In genomic region chr11:112221263-112221835, GRCh38 we compare ENCODE assay signal across 27 cellular contexts. TPM values are rescaled to one million over a fixed set of nuclear protein-coding genes. Genes with fewer than 3 reads are reported as not detected.
DNase-seq lines count a peak whose midpoint lies in the region; ATAC-seq and TF ChIP-seq lines count a peak whose summit lies in the region.
"Had no signal": no experiment of that assay in that cellular context is flagged by ENCODE, and none has a peak within 500 bp of the region (broad histone marks: within the 10 kb centered on the region; RNA-seq: fewer than 3 reads in every experiment).

No MANE protein-coding gene starts in this region.

- H3K27ac ChIP-seq in DND-41 (ENCODE audit: low read length): no peak overlapping the region
- peak overlapping the region; percentile 49 for H3K27ac ChIP-seq in epithelial cell of prostate
- H3K27ac ChIP-seq in muscle layer of duodenum (ENCODE audit: low read length): peak overlapping the region; percentile 19
- H3K27ac ChIP-seq in hepatocyte: no peak overlapping the region
- H3K27ac ChIP-seq: spleen had no signal

- WGBS in hepatocyte (ENCODE audit: low lambda C conversion rate, missing lambda C conversion rate): 53% methylated on average over 3 of the region's 3 CpGs

- no peaks in the 10 kb centered on the region for H4K20me1 ChIP-seq in DND-41 (ENCODE audit: insufficient read depth, low read length)
- no peaks in the 10 kb centered on the region for H4K20me1 ChIP-seq in hepatocyte (ENCODE audit: insufficient read depth, poor library complexity, severe bottlenecking)

- H3K4me3 ChIP-seq in DND-41 (ENCODE audit: low read depth in 1 of 2, low read length in 2 of 2): no peak overlapping the region
- no peak overlapping the region for H3K4me3 ChIP-seq in muscle layer of duodenum (ENCODE audit: low read depth in 1 of 2, low read length in 2 of 2)
- H3K4me3 ChIP-seq in hepatocyte: no peak overlapping the region
- H3K4me3 ChIP-seq: K562, spleen had no signal

- no peak overlapping the region for H3K9ac ChIP-seq in DND-41 (ENCODE audit: low read depth, low read length)

- peaks cover 12% of the 10 kb centered on the region for H3K4me1 ChIP-seq in DND-41 (ENCODE audit: insufficient read depth, low read length)
- no peaks in the 10 kb centered on the region for H3K4me1 ChIP-seq in muscle layer of duodenum (ENCODE audit: control insufficient read depth in 1 of 2, insufficient read depth in 2 of 2, low read length in 2 of 2)
- H3K4me1 ChIP-seq in hepatocyte (ENCODE audit: insufficient read depth): peaks cover 6% of the 10 kb centered on the region

- no peak for TF ChIP-seq CTCF in DND-41 (IDR thresholded peaks at IDR 0.05; ENCODE audit: borderline replicate concordance, extremely low read depth, low read length, poor library complexity, severe bottlenecking)
- TF ChIP-seq CTCF in glutamatergic neuron (IDR thresholded peaks at IDR 0.05; ENCODE audit: partially characterized antibody, unreplicated experiment): no peak
- no peak for TF ChIP-seq CTCF in hepatocyte (IDR thresholded peaks at IDR 0.05; ENCODE audit: poor library complexity)

- H2AFZ ChIP-seq in DND-41 (ENCODE audit: low read depth, low read length) (peak overlapping the region; percentile 36; the same call in 1 of the 2 replicates), hepatocyte (no peak overlapping the region)

- H3K27me3 Mint-ChIP-seq in glutamatergic neuron (ENCODE audit: unreplicated experiment): peaks cover 4% of the 10 kb centered on the region
- H3K27me3 Mint-ChIP-seq: activated T-cell treated with anti-CD3 and anti-CD28 coated beads, Interleukin-2, amount 50 U/mL, for 24 hours; CD4-positive, CD25-positive, alpha-beta regulatory T cell had no signal

- no peak for ATAC-seq in DND-41 (ENCODE audit: insufficient read depth, low read depth)
- ATAC-seq in HG03039 (IDR thresholded peaks at IDR 0.05; ENCODE audit: unreplicated experiment): no peak
- ATAC-seq: activated CD4-positive, CD25-positive, alpha-beta regulatory T cell treated with anti-CD3 and anti-CD28 coated beads, Interleukin-2, amount 50 U/mL, for 24 hours; activated CD8-positive, alpha-beta T cell treated with anti-CD3 and anti-CD28 coated beads, Interleukin-2, amount 10 ng/mL, durations not matched to agents 7 days and 5 days; K562 had no signal

- H3K4me2 ChIP-seq in DND-41 (ENCODE audit: insufficient read depth, low read length) (no peak overlapping the region), hepatocyte (no peak overlapping the region)

- H3K27me3 ChIP-seq in DND-41 (ENCODE audit: insufficient read depth, low read length, poor library complexity) (no peaks in the 10 kb centered on the region), muscle layer of duodenum (ENCODE audit: low read depth, low read length) (no peaks in the 10 kb centered on the region), hepatocyte (no peaks in the 10 kb centered on the region)
- H3K27me3 ChIP-seq: spleen had no signal

- DNase-seq in DND-41 (no peak), NCI-H774 (lab: John Stamatoyannopoulos, UW) (peak; percentile 10), epithelial cell of prostate (ENCODE audit: low read depth, low spot score) (no peak), cardiac septum (ENCODE audit: low spot score) (no peak), glutamatergic neuron (no peak), hepatocyte (ENCODE audit: low spot score) (no peak)
- DNase-seq: activated CD8-positive, alpha-beta T cell treated with anti-CD3 and anti-CD28 coated beads, Interleukin-2, amount 10 ng/mL, durations not matched to agents 7 days and 5 days; activated naive CD4-positive, alpha-beta T cell treated with anti-CD3 and anti-CD28 coated beads for 36 hours; activated T-cell treated with anti-CD3 and anti-CD28 coated beads, Interleukin-2, amount 50 U/mL, for 24 hours; anterior cingulate cortex; CD4-positive, CD25-positive, alpha-beta regulatory T cell; hypothalamus; islet precursor cell; NCI-H2107; NCI-H526 treated with DMSO at 0.1 percent for 48 hours; nephron progenitor cell; OCI-M1; spleen; stimulated activated CD4-positive, alpha-beta T cell treated with anti-CD3 and anti-CD28 coated beads, Interleukin-4, amount 100 ng/mL, for 4 hours; substantia nigra; T1000 had no signal

- no peak overlapping the region for H3K27ac Mint-ChIP-seq in glutamatergic neuron (ENCODE audit: unreplicated experiment)
- H3K27ac Mint-ChIP-seq: activated CD8-positive, alpha-beta T cell treated with anti-CD3 and anti-CD28 coated beads, Interleukin-2, amount 10 ng/mL, durations not matched to agents 7 days and 5 days; activated naive CD4-positive, alpha-beta T cell treated with anti-CD3 and anti-CD28 coated beads for 36 hours; activated T-cell treated with anti-CD3 and anti-CD28 coated beads, Interleukin-2, amount 50 U/mL, for 24 hours; nephron progenitor cell; progenitor cell of endocrine pancreas had no signal

- H3K36me3 ChIP-seq in DND-41 (ENCODE audit: insufficient read depth, low read length): no peaks in the 10 kb centered on the region; the same call in 1 of the 2 replicates
- H3K36me3 ChIP-seq in muscle layer of duodenum (ENCODE audit: control insufficient read depth in 1 of 2, insufficient read depth in 2 of 2, low read length in 2 of 2): peaks cover 0 to 5% of the 10 kb centered on the region in 2 donors
- no peaks in the 10 kb centered on the region for H3K36me3 ChIP-seq in hepatocyte (replicated peaks; ENCODE audit: insufficient read depth, low read depth)
- H3K36me3 ChIP-seq: spleen had no signal

- H3K4me3 Mint-ChIP-seq in glutamatergic neuron (ENCODE audit: unreplicated experiment): no peak overlapping the region
- H3K4me3 Mint-ChIP-seq: activated CD8-positive, alpha-beta T cell treated with anti-CD3 and anti-CD28 coated beads, Interleukin-2, amount 10 ng/mL, durations not matched to agents 7 days and 5 days; activated naive CD4-positive, alpha-beta T cell treated with anti-CD3 and anti-CD28 coated beads for 36 hours; activated T-cell treated with anti-CD3 and anti-CD28 coated beads, Interleukin-2, amount 50 U/mL, for 24 hours; CD4-positive, CD25-positive, alpha-beta regulatory T cell; nephron progenitor cell had no signal

- no peaks in the 10 kb centered on the region for H3K36me3 Mint-ChIP-seq in glutamatergic neuron (ENCODE audit: unreplicated experiment)
- H3K36me3 Mint-ChIP-seq: CD4-positive, CD25-positive, alpha-beta regulatory T cell had no signal

- no peaks in the 10 kb centered on the region for H3K9me2 ChIP-seq in hepatocyte (replicated peaks; ENCODE audit: insufficient read depth)

- no peaks in the 10 kb centered on the region for H3K9me3 ChIP-seq in DND-41 (ENCODE audit: insufficient read depth, low read length, severe bottlenecking)
- no peaks in the 10 kb centered on the region for H3K9me3 ChIP-seq in muscle layer of duodenum (ENCODE audit: control insufficient read depth in 1 of 2, low read length in 2 of 2)
- H3K9me3 ChIP-seq in hepatocyte (ENCODE audit: low read depth): no peaks in the 10 kb centered on the region
- H3K9me3 ChIP-seq: spleen had no signal

- H3K9me3 Mint-ChIP-seq in glutamatergic neuron (ENCODE audit: unreplicated experiment): no peaks in the 10 kb centered on the region
- H3K9me3 Mint-ChIP-seq: activated naive CD4-positive, alpha-beta T cell treated with anti-CD3 and anti-CD28 coated beads for 36 hours; activated T-cell treated with anti-CD3 and anti-CD28 coated beads, Interleukin-2, amount 50 U/mL, for 24 hours; CD4-positive, CD25-positive, alpha-beta regulatory T cell had no signal

- H3K4me1 Mint-ChIP-seq in glutamatergic neuron (ENCODE audit: low read depth, unreplicated experiment): no peaks in the 10 kb centered on the region

- H3K79me2 ChIP-seq in DND-41 (ENCODE audit: insufficient read depth, low read length) (0 out of 2 replicates have a peak, but pooled peaks cover 3% of the 10 kb centered on the region), hepatocyte (no peaks in the 10 kb centered on the region)

- intact Hi-C loops in cardiac septum (cut with DNase I): no loop called here

RNA-seq across cellular contexts. Expression of gene PTS, which starts 4.9 kb away (rescaled TPM):
- total RNA-seq in cardiac septum (33.0 TPM), glutamatergic neuron (ENCODE audit: unreplicated experiment) (47.7 TPM), hepatocyte (37.5 and 44.3 TPM in 2 replicates)
- polyA plus RNA-seq in hepatocyte: 81.7 and 84.6 TPM in 2 replicates

RNA-seq across cellular contexts. Expression of gene PLET1, which starts 39.3 kb away (rescaled TPM):
- not detected for total RNA-seq in cardiac septum
- not detected for total RNA-seq in glutamatergic neuron (ENCODE audit: unreplicated experiment)
- total RNA-seq in hepatocyte: not detected in 2 replicates
- polyA plus RNA-seq in hepatocyte: 0.34 TPM in 1 of 2 replicates, not detected in the other
- total RNA-seq: activated CD8-positive, alpha-beta T cell treated with anti-CD3 and anti-CD28 coated beads, Interleukin-2, amount 10 ng/mL, durations not matched to agents 7 days and 5 days; activated naive CD4-positive, alpha-beta T cell treated with anti-CD3 and anti-CD28 coated beads for 36 hours; CD4-positive, CD25-positive, alpha-beta regulatory T cell; K562; progenitor cell of endocrine pancreas; spleen had no signal
- polyA plus RNA-seq: AG04450; CD4-positive, CD25-positive, alpha-beta regulatory T cell; K562; spleen had no signal

RNA-seq across cellular contexts. Expression of gene BCO2, which starts 46.0 kb away (rescaled TPM):
- total RNA-seq in cardiac septum (67.8 TPM), glutamatergic neuron (ENCODE audit: unreplicated experiment) (2.6 TPM), hepatocyte (23.9 and 30.8 TPM in 2 replicates)
- 39.1 and 64.5 TPM in 2 replicates for polyA plus RNA-seq in hepatocyte
- polyA plus RNA-seq: CD4-positive, CD25-positive, alpha-beta regulatory T cell had no signal

RNA-seq across cellular contexts. Expression of gene TEX12, which starts 54.2 kb away (rescaled TPM):
- total RNA-seq in cardiac septum (0.32 TPM), glutamatergic neuron (ENCODE audit: unreplicated experiment) (not detected), hepatocyte (0.50 and 4.4 TPM in 2 replicates)
- not detected in 2 replicates for polyA plus RNA-seq in hepatocyte
- total RNA-seq: activated CD8-positive, alpha-beta T cell treated with anti-CD3 and anti-CD28 coated beads, Interleukin-2, amount 10 ng/mL, durations not matched to agents 7 days and 5 days; activated naive CD4-positive, alpha-beta T cell treated with anti-CD3 and anti-CD28 coated beads for 36 hours; progenitor cell of endocrine pancreas had no signal

RNA-seq across cellular contexts. Expression of gene IL18, which starts 57.5 kb away (rescaled TPM):
- 0.70 TPM for total RNA-seq in cardiac septum
- not detected for total RNA-seq in glutamatergic neuron (ENCODE audit: unreplicated experiment)
- 9.4 and 10.3 TPM in 2 replicates for total RNA-seq in hepatocyte
- polyA plus RNA-seq in hepatocyte: 5.1 and 7.0 TPM in 2 replicates
- total RNA-seq: activated naive CD4-positive, alpha-beta T cell treated with anti-CD3 and anti-CD28 coated beads for 36 hours had no signal
- polyA plus RNA-seq: CD4-positive, CD25-positive, alpha-beta regulatory T cell had no signal

Comparison
In these comparisons a context has a peak if more than half of its experiments do, and no peak if none do; other contexts are left out.
1. H3K27ac ChIP-seq: peak in epithelial cell of prostate (single experiment) and muscle layer of duodenum (single experiment); none in DND-41 (single experiment) and hepatocyte (single experiment).